ENCODE assay signal across 8 cellular contexts in genomic region chr15:57537072-57537471, GRCh38. TPM values are rescaled to one million over a fixed set of nuclear protein-coding genes. Genes with fewer than 3 reads are reported as not detected.
A peak's percentile ranks its signal among the peaks of the same experiment; 100 is the strongest.
DNase-seq lines count a peak whose midpoint lies in the region; ATAC-seq and TF ChIP-seq lines count a peak whose summit lies in the region.

No MANE protein-coding gene starts in this region.

- peak; percentile 85 for DNase-seq in GM04503 (ENCODE audit: low read depth)
- DNase-seq in NCI-H446 treated with DMSO at 0.1 percent for 48 hours (lab: John Stamatoyannopoulos, UW): peak; percentile 92
- peak; percentile 37 for DNase-seq in epithelial cell of esophagus (ENCODE audit: low read depth)
- DNase-seq in gastrocnemius medialis: peak in 1 of 2 donors; percentile 30
- DNase-seq in GM19240 (ENCODE audit: insufficient read length, low spot score): no peak
- no peak for DNase-seq in cerebellar nuclear complex (lab: John Stamatoyannopoulos, UW)
- no peak for DNase-seq in cerebellar cortex (ENCODE audit: low spot score)

- no peaks in the 10 kb centered on the region for H3K4me1 ChIP-seq in gastrocnemius medialis

- intact Hi-C loops in gastrocnemius medialis (cut with DNase I; ENCODE audit: low total_unique reads): no loop called here

- H3K4me3 ChIP-seq in epithelial cell of esophagus (ENCODE audit: low read length) (no peak overlapping the region), gastrocnemius medialis (no peak overlapping the region)

- TF ChIP-seq POLR2A in gastrocnemius medialis (IDR thresholded peaks at IDR 0.05): no peak

- in situ Hi-C loops in gastrocnemius medialis (cut with MboI; ENCODE audit: low sequenced_read_pairs in 4 of 4): loop anchor here in 3 of 4 donors (25.0 kb wide), 2 partner anchors 400 to 1050 kb away; no protein-coding TSS in a partner anchor

- TF ChIP-seq CTCF in epithelial cell of esophagus (IDR thresholded peaks at IDR 0.05; ENCODE audit: insufficient read depth, low read depth, low read length, missing control alignments) (no peak), gastrocnemius medialis (IDR thresholded peaks at IDR 0.05 in 4 of 5, conservative IDR thresholded peaks at IDR 0.05 in 1 of 5) (no peak)

- H3K27ac ChIP-seq in gastrocnemius medialis: no peak overlapping the region

- no peaks in the 10 kb centered on the region for H3K27me3 ChIP-seq in gastrocnemius medialis

- H3K9me3 ChIP-seq in gastrocnemius medialis: no peaks in the 10 kb centered on the region

- ATAC-seq in gastrocnemius medialis: peak; percentile 60 to 61
- ATAC-seq in GM18907 (IDR thresholded peaks at IDR 0.05; ENCODE audit: unreplicated experiment): no peak

- H3K36me3 ChIP-seq in gastrocnemius medialis: no peaks in the 10 kb centered on the region

RNA-seq across cellular contexts. Expression of gene MYZAP, which starts 54.6 kb away (rescaled TPM):
- total RNA-seq in gastrocnemius medialis: 1 to 10 TPM; 1.3 to 9.4 (median 1.4) TPM

Comparison
In these comparisons a context has a peak if more than half of its experiments do, and no peak if none do; other contexts are left out.
1. DNase-seq: peak in GM04503 (single experiment), NCI-H446 treated with DMSO at 0.1 percent for 48 hours (single experiment) and epithelial cell of esophagus (single experiment); none in GM19240 (single experiment), cerebellar nuclear complex (0 of 2) and cerebellar cortex (single experiment).